ENCODE assay signal across 11 cellular contexts in genomic region chr10:81820418-81820817, GRCh38. TPM values are rescaled to one million over a fixed set of nuclear protein-coding genes. Genes with fewer than 3 reads are reported as not detected.
DNase-seq lines count a peak whose midpoint lies in the region; TF ChIP-seq lines count a peak whose summit lies in the region.
"Had no signal": no experiment of that assay in that cellular context is flagged by ENCODE, and none has a peak within 500 bp of the region (broad histone marks: within the 10 kb centered on the region; RNA-seq: fewer than 3 reads in every experiment).

No MANE protein-coding gene starts in this region.

- H3K36me3 ChIP-seq in esophagus squamous epithelium: no peaks in the 10 kb centered on the region

- no peaks in the 10 kb centered on the region for H3K27me3 ChIP-seq in esophagus squamous epithelium

- peak; percentile 24 for DNase-seq in NCI-H510A treated with DMSO at 0.1 percent for 48 hours (lab: John Stamatoyannopoulos, UW)
- no peak for DNase-seq in NCI-H510A (lab: John Stamatoyannopoulos, UW)
- no peak for DNase-seq in LNCaP clone FGC (ENCODE audit: low read depth)
- DNase-seq in chondrocyte (ENCODE audit: low spot score): no peak
- DNase-seq in progenitor cell of endocrine pancreas (ENCODE audit: low spot score, unreplicated experiment): no peak
- DNase-seq in ecto neural progenitor cell (ENCODE audit: low spot score): no peak
- no peak for DNase-seq in AG08396 (ENCODE audit: low spot score)
- DNase-seq in esophagus squamous epithelium (lab: John Stamatoyannopoulos, UW): no peak
- DNase-seq: foreskin melanocyte, NCI-H446 had no signal

- WGBS in esophagus squamous epithelium, 2 donors: 14 to 15% methylated on average over 1 of the region's 1 CpG

- H3K4me3 Mint-ChIP-seq in chondrocyte (ENCODE audit: unreplicated experiment): no peak overlapping the region
- no peak overlapping the region for H3K4me3 Mint-ChIP-seq in progenitor cell of endocrine pancreas (ENCODE audit: low read depth)
- H3K4me3 Mint-ChIP-seq: activated T-helper 17 cell treated with anti-CD3 and anti-CD28 coated beads, Interleukin-2, amount 50 U/mL, for 72 hours had no signal

- H3K27ac Mint-ChIP-seq in chondrocyte (ENCODE audit: unreplicated experiment): no peak overlapping the region
- no peak overlapping the region for H3K27ac Mint-ChIP-seq in progenitor cell of endocrine pancreas
- H3K27ac Mint-ChIP-seq: activated T-helper 17 cell treated with anti-CD3 and anti-CD28 coated beads, Interleukin-2, amount 50 U/mL, for 72 hours had no signal

- H3K4me1 Mint-ChIP-seq in chondrocyte (ENCODE audit: low read depth): no peaks in the 10 kb centered on the region
- H3K4me1 Mint-ChIP-seq in progenitor cell of endocrine pancreas (ENCODE audit: low read depth): no peaks in the 10 kb centered on the region
- H3K4me1 Mint-ChIP-seq: activated T-helper 17 cell treated with anti-CD3 and anti-CD28 coated beads, Interleukin-2, amount 50 U/mL, for 72 hours had no signal

- no peak for TF ChIP-seq POLR2A in esophagus squamous epithelium (IDR thresholded peaks at IDR 0.05)

- H3K27ac ChIP-seq in esophagus squamous epithelium: no peak overlapping the region

- peaks cover 4% of the 10 kb centered on the region for H3K9me3 Mint-ChIP-seq in chondrocyte (ENCODE audit: low read depth)
- peaks cover 9% of the 10 kb centered on the region for H3K9me3 Mint-ChIP-seq in progenitor cell of endocrine pancreas (ENCODE audit: low read depth)

- H3K4me1 ChIP-seq in esophagus squamous epithelium: no peaks in the 10 kb centered on the region

- TF ChIP-seq CTCF in LNCaP clone FGC (IDR thresholded peaks at IDR 0.05; ENCODE audit: control insufficient read depth, extremely low read depth, insufficient read depth): peak; percentile 71
- TF ChIP-seq CTCF in chondrocyte (IDR thresholded peaks at IDR 0.05): peak; percentile 44
- TF ChIP-seq CTCF in progenitor cell of endocrine pancreas (IDR thresholded peaks at IDR 0.05; ENCODE audit: unreplicated experiment): peak; percentile 63
- TF ChIP-seq CTCF in esophagus squamous epithelium (IDR thresholded peaks at IDR 0.05): no peak

- no peaks in the 10 kb centered on the region for H3K9me3 ChIP-seq in esophagus squamous epithelium

- H3K36me3 Mint-ChIP-seq in chondrocyte (ENCODE audit: low read depth) (no peaks in the 10 kb centered on the region), progenitor cell of endocrine pancreas (ENCODE audit: insufficient read depth) (no peaks in the 10 kb centered on the region)

- no peaks in the 10 kb centered on the region for H3K27me3 Mint-ChIP-seq in chondrocyte (ENCODE audit: low read depth)
- no peaks in the 10 kb centered on the region for H3K27me3 Mint-ChIP-seq in progenitor cell of endocrine pancreas
- H3K27me3 Mint-ChIP-seq: activated T-helper 17 cell treated with anti-CD3 and anti-CD28 coated beads, Interleukin-2, amount 50 U/mL, for 72 hours had no signal

- H3K4me3 ChIP-seq in LNCaP clone FGC (ENCODE audit: low read depth, low read length) (no peak overlapping the region), esophagus squamous epithelium (no peak overlapping the region)

- intact Hi-C loops in esophagus squamous epithelium (cut with DNase I): no loop called here

RNA-seq across cellular contexts. Expression of gene NRG3, which starts 54.6 kb away (rescaled TPM):
- total RNA-seq in chondrocyte (not detected in 3 replicates), progenitor cell of endocrine pancreas (29.5 and 32.2 TPM in 2 replicates), esophagus squamous epithelium (under 1 TPM in 1 of 4 donors, not detected in 3; 0.19 TPM)
- total RNA-seq: activated T-helper 17 cell treated with anti-CD3 and anti-CD28 coated beads, Interleukin-2, amount 50 U/mL, for 72 hours had no signal

Comparison
In these comparisons a context has a peak if more than half of its experiments do, and no peak if none do; other contexts are left out.
1. CTCF ChIP-seq: peak in LNCaP clone FGC (single experiment), chondrocyte (single experiment) and progenitor cell of endocrine pancreas (single experiment); none in esophagus squamous epithelium (0 of 6).
2. RNA of gene NRG3, which starts 54.6 kb away (total RNA-seq): 29.5 to 32.2 TPM in progenitor cell of endocrine pancreas; not detected in chondrocyte and 0.19 TPM in esophagus squamous epithelium; every median in the first group is over 10 times any median in the second.